24 cellular contexts compared by ENCODE assay signal in the genomic region with DNA sequence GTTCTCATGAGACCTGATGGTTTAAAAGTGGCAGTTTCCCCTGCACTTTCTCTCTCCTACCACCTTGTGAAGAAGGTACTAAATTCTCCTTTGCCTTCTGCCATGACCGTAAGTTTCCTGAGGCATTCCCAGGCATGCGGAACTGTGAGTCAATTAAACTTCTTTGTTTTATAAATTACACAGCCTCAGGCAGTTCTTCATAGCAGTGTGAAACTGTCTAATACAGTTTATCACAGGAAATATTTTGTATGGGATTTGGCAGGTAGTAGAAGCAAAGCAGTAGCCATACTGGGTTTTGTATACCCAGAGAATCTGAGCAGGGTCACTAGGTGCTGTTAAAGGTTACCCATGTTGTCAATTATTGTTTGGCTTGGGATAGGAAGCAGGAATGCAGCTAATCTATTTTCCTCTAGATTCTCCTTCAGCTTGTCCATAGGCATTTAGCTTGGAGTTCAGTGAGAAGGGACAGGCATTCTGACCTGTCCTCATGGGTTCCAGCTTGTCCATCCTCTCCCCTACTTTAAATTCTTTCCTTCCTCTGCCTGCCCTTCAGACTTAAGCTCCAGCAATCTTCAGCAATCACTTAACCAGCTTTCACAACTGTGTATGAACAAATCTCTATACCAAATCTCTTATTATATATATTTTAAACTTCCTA.
"Had no signal": no experiment of that assay in that cellular context is flagged by ENCODE, and none has a peak within 500 bp of the region (broad histone marks: within the 10 kb centered on the region; RNA-seq: fewer than 3 reads in every experiment).

No MANE protein-coding gene starts in this region.

- H3K9me3 ChIP-seq: esophagus squamous epithelium, heart left ventricle, lower lobe of right lung, right lobe of liver, stomach, suprapubic skin, tibial nerve had no signal

- H3K4me1 ChIP-seq: esophagus squamous epithelium, heart left ventricle, lower lobe of right lung, parathyroid adenoma, right lobe of liver, stomach, suprapubic skin, tibial nerve had no signal

- H3K27ac Mint-ChIP-seq: activated CD4-positive, alpha-beta memory T cell treated with anti-CD3 and anti-CD28 coated beads for 36 hours; activated naive CD4-positive, alpha-beta T cell treated with anti-CD3 and anti-CD28 coated beads, Interleukin-2, amount 10 ng/mL, durations not matched to agents 7 days and 5 days; activated T-cell treated with anti-CD3 and anti-CD28 coated beads, Interleukin-2, amount 50 U/mL, for 72 hours; naive B cell; stimulated activated memory B cell treated with anti-CD40 and anti-IgM and Interleukin-4, amounts not matched to agents 10 μg/mL and 1 μg/mL and 100 μg/mL, for 72 hours; T-helper 17 cell had no signal

- H3K27me3 ChIP-seq: cardiac muscle cell, esophagus squamous epithelium, heart left ventricle, right lobe of liver, stomach, suprapubic skin, tibial nerve had no signal

- H3K4me3 Mint-ChIP-seq: activated CD4-positive, alpha-beta memory T cell treated with anti-CD3 and anti-CD28 coated beads for 36 hours; activated naive CD4-positive, alpha-beta T cell treated with anti-CD3 and anti-CD28 coated beads, Interleukin-2, amount 10 ng/mL, durations not matched to agents 7 days and 5 days; activated T-cell treated with anti-CD3 and anti-CD28 coated beads, Interleukin-2, amount 50 U/mL, for 72 hours; naive B cell; stimulated activated memory B cell treated with anti-CD40 and anti-IgM and Interleukin-4, amounts not matched to agents 10 μg/mL and 1 μg/mL and 100 μg/mL, for 72 hours; T-helper 17 cell had no signal

- H3K36me3 ChIP-seq: cardiac muscle cell, esophagus squamous epithelium, heart left ventricle, lower lobe of right lung, right lobe of liver, stomach, suprapubic skin, tibial nerve had no signal

- H3K4me3 ChIP-seq: cardiac muscle cell, esophagus squamous epithelium, heart left ventricle, lower lobe of right lung, right lobe of liver, skin epidermis, stomach, suprapubic skin, tibial nerve had no signal

- H2AFZ ChIP-seq: parathyroid adenoma had no signal

- H3K27ac ChIP-seq: cardiac muscle cell, esophagus squamous epithelium, heart left ventricle, lower lobe of right lung, parathyroid adenoma, right lobe of liver, skin epidermis, stomach, suprapubic skin, tibial nerve had no signal

- H3K9me3 Mint-ChIP-seq: activated CD4-positive, alpha-beta memory T cell treated with anti-CD3 and anti-CD28 coated beads for 36 hours; activated naive CD4-positive, alpha-beta T cell treated with anti-CD3 and anti-CD28 coated beads, Interleukin-2, amount 10 ng/mL, durations not matched to agents 7 days and 5 days; naive B cell; stimulated activated memory B cell treated with anti-CD40 and anti-IgM and Interleukin-4, amounts not matched to agents 10 μg/mL and 1 μg/mL and 100 μg/mL, for 72 hours had no signal

- H3K27me3 Mint-ChIP-seq: activated CD4-positive, alpha-beta memory T cell treated with anti-CD3 and anti-CD28 coated beads for 36 hours; activated naive CD4-positive, alpha-beta T cell treated with anti-CD3 and anti-CD28 coated beads, Interleukin-2, amount 10 ng/mL, durations not matched to agents 7 days and 5 days; naive B cell; stimulated activated memory B cell treated with anti-CD40 and anti-IgM and Interleukin-4, amounts not matched to agents 10 μg/mL and 1 μg/mL and 100 μg/mL, for 72 hours; T-helper 17 cell had no signal

- ATAC-seq: activated T-cell treated with anti-CD3 and anti-CD28 coated beads, Interleukin-2, amount 50 U/mL, for 72 hours; heart left ventricle; left lobe of liver; lower lobe of right lung; right lobe of liver; stimulated activated memory B cell treated with anti-CD40 and anti-IgM and Interleukin-4, amounts not matched to agents 10 μg/mL and 1 μg/mL and 100 μg/mL, for 72 hours; T-helper 17 cell had no signal

- H3K79me2 ChIP-seq: parathyroid adenoma had no signal

- H3K36me3 Mint-ChIP-seq: activated CD4-positive, alpha-beta memory T cell treated with anti-CD3 and anti-CD28 coated beads for 36 hours; activated naive CD4-positive, alpha-beta T cell treated with anti-CD3 and anti-CD28 coated beads, Interleukin-2, amount 10 ng/mL, durations not matched to agents 7 days and 5 days; naive B cell; stimulated activated memory B cell treated with anti-CD40 and anti-IgM and Interleukin-4, amounts not matched to agents 10 μg/mL and 1 μg/mL and 100 μg/mL, for 72 hours had no signal

- H3K9ac ChIP-seq: parathyroid adenoma had no signal

- H3K4me1 Mint-ChIP-seq: activated naive CD4-positive, alpha-beta T cell treated with anti-CD3 and anti-CD28 coated beads, Interleukin-2, amount 10 ng/mL, durations not matched to agents 7 days and 5 days; naive B cell; stimulated activated memory B cell treated with anti-CD40 and anti-IgM and Interleukin-4, amounts not matched to agents 10 μg/mL and 1 μg/mL and 100 μg/mL, for 72 hours; T-helper 17 cell had no signal

- DNase-seq: activated CD4-positive, alpha-beta memory T cell treated with anti-CD3 and anti-CD28 coated beads for 36 hours; activated CD4-positive, alpha-beta T cell treated with anti-CD3 and anti-CD28 coated beads for 48 hours; activated effector memory CD4-positive, alpha-beta T cell treated with Interleukin-2 at 50 U/mL for 16 hours; activated naive CD4-positive, alpha-beta T cell treated with anti-CD3 and anti-CD28 coated beads, Interleukin-2, amount 10 ng/mL, durations not matched to agents 7 days and 5 days; activated T-cell treated with anti-CD3 and anti-CD28 coated beads, Interleukin-2, amount 50 U/mL, for 72 hours; amygdala; effector CD4-positive, alpha-beta T cell; esophagus squamous epithelium; heart left ventricle; islet precursor cell; lower lobe of right lung; naive B cell; nucleus accumbens; right lobe of liver; stimulated activated CD4-positive, alpha-beta T cell treated with anti-CD3 and anti-CD28 coated beads, Interleukin-2, amount 100 ng/mL, for 24 hours; stomach; T-helper 17 cell had no signal
